Comparison of ENCODE assay signal across 27 cellular contexts in genomic region chr18:33665187-33665586, GRCh38.
DNase-seq lines count a peak whose midpoint lies in the region; ATAC-seq, FAIRE-seq and TF ChIP-seq lines count a peak whose summit lies in the region.
"Had no signal": no experiment of that assay in that cellular context is flagged by ENCODE, and none has a peak within 500 bp of the region (broad histone marks: within the 10 kb centered on the region; RNA-seq: fewer than 3 reads in every experiment).

No MANE protein-coding gene starts in this region.

- no peak overlapping the region for H2AK5ac ChIP-seq in H1 (ENCODE audit: low read depth, low read length)

- no peak for TF ChIP-seq RAD21 in H1 (IDR thresholded peaks at IDR 0.05 in 1 of 2, conservative IDR thresholded peaks at IDR 0.05 in 1 of 2; ENCODE audit: low read depth in 2 of 2, low read length in 2 of 2)

- no peak overlapping the region for H2BK20ac ChIP-seq in H1 (ENCODE audit: low read length)

- ATAC-seq in right lobe of liver: peak; percentile 85 to 90 (median 90)
- ATAC-seq: GM12878 had no signal

- no peak overlapping the region for H4K8ac ChIP-seq in H1 (ENCODE audit: extremely low read depth, insufficient read depth, low read length)

- no peak for TF ChIP-seq EP300 in H1 (IDR thresholded peaks at IDR 0.05; ENCODE audit: borderline replicate concordance in 1 of 2, low read depth in 2 of 2, low read length in 2 of 2)

- H3K4me2 ChIP-seq in KMS-11: peak overlapping the region; percentile 52; the same call in 1 of the 2 replicates
- no peak overlapping the region for H3K4me2 ChIP-seq in H1 (ENCODE audit: insufficient read depth in 1 of 2, low read depth in 2 of 2, low read length in 2 of 2)
- H3K4me2 ChIP-seq: BLaER1 had no signal

- H3K14ac ChIP-seq in H1 (ENCODE audit: insufficient read length): no peak overlapping the region

- H3K79me1 ChIP-seq in H1 (ENCODE audit: low read depth, low read length): no peaks in the 10 kb centered on the region

- H2AFZ ChIP-seq in KMS-11 (ENCODE audit: low read depth) (no peak overlapping the region), H1 (ENCODE audit: low read length) (no peak overlapping the region)

- no peak overlapping the region for H2BK5ac ChIP-seq in H1 (ENCODE audit: low read depth, low read length)

- 89% methylated on average over 3 of the region's 3 CpGs; no CpG with 5 or more reads in 1 of the 2 experiments for WGBS in H1 (ENCODE audit: extremely low coverage in 1 of 2, insufficient coverage in 1 of 2, insufficient read length in 1 of 2, insufficient replicate concordance in 2 of 2, low coverage in 1 of 2, low lambda C conversion rate in 2 of 2, missing lambda C conversion rate in 1 of 2), 2 experiments
- 33% methylated on average over 3 of the region's 3 CpGs for WGBS in right lobe of liver (ENCODE audit: insufficient coverage, low coverage, low lambda C conversion rate, missing lambda C conversion rate)

- CTCF ChIA-PET in H1 (lab: Charles Lee; ENCODE audit: partially characterized antibody) (interaction anchor here (1.6 kb wide), 1 partner anchor 9 kb away, joined by 6 read pairs; no protein-coding TSS in a partner anchor), RWPE1 (lab: Yijun Ruan, JAX) (no interaction called here)

- no peaks in the 10 kb centered on the region for H3K23me2 ChIP-seq in H1 (ENCODE audit: low read depth, low read length)

- H3K79me2 ChIP-seq in KMS-11 (ENCODE audit: insufficient read depth, low read depth) (no peaks in the 10 kb centered on the region), H1 (ENCODE audit: control insufficient read depth in 1 of 2, insufficient read depth in 2 of 2, low read length in 2 of 2) (no peaks in the 10 kb centered on the region)

- TF ChIP-seq CTCF in D721Med (IDR thresholded peaks at IDR 0.05; ENCODE audit: insufficient read depth, missing control alignments) (no peak), KMS-11 (conservative IDR thresholded peaks at IDR 0.05; ENCODE audit: low read depth, low read length) (no peak), H1 (IDR thresholded peaks at IDR 0.05; ENCODE audit: control extremely low read depth in 1 of 3, insufficient read depth in 1 of 3, low read depth in 1 of 3, low read length in 3 of 3) (no peak), right lobe of liver (IDR thresholded peaks at IDR 0.05) (no peak), RWPE1 (conservative IDR thresholded peaks at IDR 0.05; ENCODE audit: low read depth) (no peak)

- intact Hi-C loops in right lobe of liver (cut with DNase I): no loop called here

- no peak overlapping the region for H2BK12ac ChIP-seq in H1 (ENCODE audit: low read depth, low read length)

- no peak overlapping the region for H2BK15ac ChIP-seq in H1 (ENCODE audit: low read length)

- H3K56ac ChIP-seq in H1 (replicated peaks; ENCODE audit: insufficient read length, low read depth, low read length): no peak overlapping the region

- no peak overlapping the region for H2BK120ac ChIP-seq in H1 (replicated peaks; ENCODE audit: low read depth, low read length)

- no peaks in the 10 kb centered on the region for H3K9me3 ChIP-seq in H1 (ENCODE audit: insufficient read depth in 2 of 2, low read depth in 1 of 2, low read length in 1 of 2)
- H3K9me3 ChIP-seq in right lobe of liver: no peaks in the 10 kb centered on the region
- H3K9me3 ChIP-seq: BE2C, BLaER1, Caco-2 had no signal

- peaks cover 55% of the 10 kb centered on the region for H3K4me1 ChIP-seq in KMS-11 (ENCODE audit: low read depth, poor library complexity, severe bottlenecking)
- H3K4me1 ChIP-seq in H1 (replicated peaks in 1 of 4; ENCODE audit: control insufficient read depth in 3 of 4, insufficient read depth in 4 of 4, low read length in 3 of 4): peaks cover 0 to 3% (median 0%) of the 10 kb centered on the region in 4 experiments; a peak in 1 of 7 replicates
- peaks cover 0 to 12% (median 0%) of the 10 kb centered on the region in 4 donors for H3K4me1 ChIP-seq in right lobe of liver
- H3K4me1 ChIP-seq: BE2C, BLaER1, Caco-2 had no signal

- H3K23ac ChIP-seq in H1 (ENCODE audit: insufficient read length): no peak overlapping the region

- no peaks in the 10 kb centered on the region for H3K36me3 ChIP-seq in KMS-11 (ENCODE audit: insufficient read depth)
- H3K36me3 ChIP-seq in H1 (ENCODE audit: control insufficient read depth in 2 of 4, insufficient read depth in 4 of 4, low read length in 3 of 4): no peaks in the 10 kb centered on the region
- H3K36me3 ChIP-seq in right lobe of liver: no peaks in the 10 kb centered on the region
- H3K36me3 ChIP-seq: BE2C, BLaER1 had no signal

- no peak overlapping the region for H4K5ac ChIP-seq in H1 (ENCODE audit: insufficient read length, low read depth, low read length)

- TF ChIP-seq POLR2A in H1 (IDR thresholded peaks at IDR 0.05; ENCODE audit: control extremely low read depth in 1 of 2, low read depth in 2 of 2, low read length in 2 of 2) (no peak), right lobe of liver (IDR thresholded peaks at IDR 0.05) (no peak)

- DNase-seq in D721Med (ENCODE audit: insufficient read length, low spot score) (no peak), H1 (ENCODE audit: low read depth in 1 of 2, low spot score in 2 of 2) (no peak), right lobe of liver (no peak), iPS-NIHi7 (ENCODE audit: extremely low spot score) (no peak), T1000 (lab: John Stamatoyannopoulos, UW) (no peak), RWPE1 (ENCODE audit: low spot score) (no peak)
- DNase-seq: 8988T; ACHN; BE2C; C1 segment of cervical spinal cord; Caco-2; Calu3; CD4-positive, alpha-beta memory T cell; CD4-positive, CD25-positive, alpha-beta regulatory T cell; DMS 273 treated with DMSO at 0.1 percent for 48 hours; DMS153; DMS53; DMS79; DND-41; EL; GDM1 had no signal

- H3K27me3 ChIP-seq in KMS-11 (ENCODE audit: insufficient read depth, low read depth) (no peaks in the 10 kb centered on the region), H1 (replicated peaks in 1 of 4; ENCODE audit: control insufficient read depth in 3 of 4, extremely low read depth in 1 of 4, insufficient read depth in 3 of 4, low read length in 3 of 4) (no peaks in the 10 kb centered on the region), right lobe of liver (no peaks in the 10 kb centered on the region)
- H3K27me3 ChIP-seq: BE2C, BLaER1 had no signal

- POLR2A ChIA-PET in H1 (lab: Charles Lee; ENCODE audit: partially characterized antibody) (no interaction called here), RWPE1 (lab: Yijun Ruan, JAX; ENCODE audit: low non-redundant PET) (no interaction called here)

- no peak overlapping the region for H3K4me3 ChIP-seq in KMS-11 (IDR thresholded peaks at IDR 0.05; ENCODE audit: insufficient read depth, low read depth, low read length)
- H3K4me3 ChIP-seq in H1 (ENCODE audit: extremely low read depth in 1 of 4, insufficient read depth in 2 of 4, low read depth in 3 of 4, low read length in 4 of 4): no peak overlapping the region
- no peak overlapping the region for H3K4me3 ChIP-seq in right lobe of liver
- H3K4me3 ChIP-seq: BLaER1, GM12878 had no signal

- no peak overlapping the region for H3K4ac ChIP-seq in H1 (replicated peaks; ENCODE audit: insufficient read length, low read depth, low read length)

- H3K18ac ChIP-seq in H1 (ENCODE audit: extremely low read depth, low read length): no peak overlapping the region

- H4K91ac ChIP-seq in H1 (replicated peaks; ENCODE audit: insufficient read length, low read length): no peak overlapping the region

- H3K9ac ChIP-seq in KMS-11: no peak overlapping the region
- no peak overlapping the region for H3K9ac ChIP-seq in H1 (replicated peaks in 1 of 4; ENCODE audit: extremely low read depth in 1 of 4, low read depth in 3 of 4, low read length in 3 of 4)
- H3K9ac ChIP-seq: BLaER1 had no signal

- peak; percentile 63 for FAIRE-seq in D721Med (lab: Jason Lieb, UNC)
- peak; percentile 32 for FAIRE-seq in H1 (lab: Jason Lieb, UNC)
- FAIRE-seq: A204.1, GM12878, GM12892, GM18507 had no signal

- no peaks in the 10 kb centered on the region for H4K20me1 ChIP-seq in KMS-11 (ENCODE audit: insufficient read depth)
- no peaks in the 10 kb centered on the region for H4K20me1 ChIP-seq in H1 (replicated peaks in 1 of 2; ENCODE audit: control insufficient read depth in 1 of 2, insufficient read depth in 2 of 2, low read length in 2 of 2)
- H4K20me1 ChIP-seq: BLaER1 had no signal

- no peak overlapping the region for H3K27ac ChIP-seq in KMS-11
- no peak overlapping the region for H3K27ac ChIP-seq in H1 (ENCODE audit: low read depth, low read length)
- H3K27ac ChIP-seq in right lobe of liver: no peak overlapping the region
- H3K27ac ChIP-seq in RWPE1: no peak overlapping the region
- H3K27ac ChIP-seq: BLaER1 had no signal

TF ChIP-seq in H1, 55 proteins besides CTCF, POLR2A, EP300 and RAD21:
- TF ChIP-seq BCL11A (IDR thresholded peaks at IDR 0.05; ENCODE audit: low read depth in 2 of 2, low read length in 2 of 2) (no peak), TBP (IDR thresholded peaks at IDR 0.05; ENCODE audit: low read depth, low read length) (no peak), KDM5A (IDR thresholded peaks at IDR 0.05; ENCODE audit: low read length) (no peak), CTBP2 (IDR thresholded peaks at IDR 0.05; ENCODE audit: borderline replicate concordance, insufficient read depth, insufficient read length, low read length) (no peak), CBX8 (IDR thresholded peaks at IDR 0.05; ENCODE audit: borderline replicate concordance, low read depth, low read length) (no peak), TAF1 (IDR thresholded peaks at IDR 0.05; ENCODE audit: low read depth, low read length) (no peak), RFX5 (IDR thresholded peaks at IDR 0.05; ENCODE audit: borderline replicate concordance, low read depth, low read length) (no peak), ATF2 (IDR thresholded peaks at IDR 0.05; ENCODE audit: low read length) (no peak), FOSL1 (IDR thresholded peaks at IDR 0.05; ENCODE audit: insufficient read depth, low read depth, low read length) (no peak), BRCA1 (IDR thresholded peaks at IDR 0.05; ENCODE audit: low read depth, low read length) (no peak), SUZ12 (IDR thresholded peaks at IDR 0.05; ENCODE audit: low read length) (no peak), JUND (IDR thresholded peaks at IDR 0.05; ENCODE audit: low read length) (no peak)
